Comparison of ENCODE assay signal across 9 cellular contexts in the genomic region with DNA sequence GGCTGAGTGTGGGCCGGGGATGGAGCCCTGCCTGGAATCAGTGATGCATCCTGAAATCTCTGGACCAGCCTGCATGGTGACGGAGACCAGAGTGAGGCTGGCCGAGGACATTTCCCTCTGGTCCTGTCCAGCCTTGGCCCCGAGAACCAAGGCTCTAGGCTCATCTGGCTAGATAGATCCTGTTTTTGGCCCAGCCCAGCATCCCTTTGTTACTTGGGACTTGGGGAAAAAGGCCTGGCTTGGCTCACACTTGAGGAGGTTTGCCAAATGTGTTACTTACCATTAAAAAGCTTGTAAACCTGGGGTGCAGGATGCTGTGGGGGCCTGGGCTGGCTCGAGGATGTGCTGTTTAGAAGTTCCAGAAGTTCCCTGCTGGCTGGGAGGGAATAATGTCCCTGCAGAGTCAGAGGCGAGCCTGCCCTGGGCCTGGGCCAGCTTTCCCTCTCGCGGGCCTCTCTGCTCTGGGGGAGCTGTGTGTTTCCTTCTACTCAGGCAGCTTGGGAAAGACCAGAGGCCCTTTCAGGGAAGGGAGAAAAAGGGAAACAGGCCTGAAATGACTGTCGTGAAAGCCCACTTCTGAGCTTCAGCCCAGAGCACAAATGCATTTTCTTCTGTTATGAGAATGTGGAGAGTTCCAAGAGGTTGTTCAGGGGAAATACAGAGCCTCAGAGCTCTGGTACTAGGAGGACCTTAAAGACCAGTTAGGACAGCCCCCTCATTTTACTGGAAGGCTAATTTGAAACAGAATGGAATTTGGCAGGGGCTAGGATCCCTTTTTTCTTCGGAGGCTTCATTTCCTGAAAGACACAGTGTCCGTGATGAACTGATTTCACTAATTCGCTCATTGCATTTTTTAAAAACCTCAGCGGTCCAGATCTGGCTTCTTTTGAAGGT. TPM values are rescaled to one million over a fixed set of nuclear protein-coding genes. Genes with fewer than 3 reads are reported as not detected.
DNase-seq lines count a peak whose midpoint lies in the region; ATAC-seq and TF ChIP-seq lines count a peak whose summit lies in the region.
"Had no signal": no experiment of that assay in that cellular context is flagged by ENCODE, and none has a peak within 500 bp of the region (broad histone marks: within the 10 kb centered on the region; RNA-seq: fewer than 3 reads in every experiment).

No MANE protein-coding gene starts in this region.

- ATAC-seq in HG03159 (IDR thresholded peaks at IDR 0.05; ENCODE audit: unreplicated experiment) = no peak
- no peak for ATAC-seq in HG02884 (IDR thresholded peaks at IDR 0.05; ENCODE audit: unreplicated experiment)

- intact Hi-C loops in adrenal gland (cut with DNase I) = no loop called here
- intact Hi-C loops in posterior vena cava (cut with DNase I) = no loop called here

- H3K27ac ChIP-seq in HUES64 (ENCODE audit: low read depth, low read length) = peak overlapping the region; percentile 65; the same call in 1 of the 2 replicates
- peak overlapping the region; percentile 54 to 98 (median 79) for H3K27ac ChIP-seq in adrenal gland
- H3K27ac ChIP-seq in cardiac muscle cell = peak overlapping the region; percentile 96
- H3K27ac ChIP-seq: epithelial cell of prostate had no signal

- H3K9ac ChIP-seq in HUES64 (ENCODE audit: low read depth, low read length) = peak overlapping the region; percentile 60

- peaks cover 37% of the 10 kb centered on the region for H3K4me1 ChIP-seq in HUES64 (ENCODE audit: insufficient read depth, low read length)
- peaks cover 60 to 96% of the 10 kb centered on the region in 2 donors for H3K4me1 ChIP-seq in adrenal gland (replicated peaks in 1 of 2)
- H3K4me1 ChIP-seq in cardiac muscle cell (ENCODE audit: low read depth) = peaks cover 56% of the 10 kb centered on the region

- peak; percentile 79 for DNase-seq in AG08395 (ENCODE audit: low spot score)
- DNase-seq in adrenal gland = peak; percentile 77 to 95 (median 87)
- DNase-seq in cardiac muscle cell (ENCODE audit: low read depth in 1 of 2, low spot score in 1 of 2) = peak; percentile 85 to 97
- peak; percentile 96 for DNase-seq in posterior vena cava (ENCODE audit: low spot score)
- no peak for DNase-seq in OCI-M2 (lab: John Stamatoyannopoulos, UW; ENCODE audit: unreplicated experiment)

- peak overlapping the region; percentile 26 for H3K4me3 ChIP-seq in HUES64 (ENCODE audit: low read length)
- H3K4me3 ChIP-seq in adrenal gland = no peak overlapping the region
- no peak overlapping the region for H3K4me3 ChIP-seq in cardiac muscle cell

- no peaks in the 10 kb centered on the region for H3K9me3 ChIP-seq in HUES64 (ENCODE audit: insufficient read depth, low read depth, low read length)
- no peaks in the 10 kb centered on the region for H3K9me3 ChIP-seq in adrenal gland (replicated peaks in 1 of 3)
- no peaks in the 10 kb centered on the region for H3K9me3 ChIP-seq in cardiac muscle cell (ENCODE audit: low read depth)

- WGBS in HUES64 = 57% methylated on average over 13 of the region's 13 CpGs
- 20 to 37% (median 27%) methylated on average over 10 to 13 of the region's 13 CpGs for WGBS in adrenal gland, 4 donors

- peaks cover 12% of the 10 kb centered on the region for H3K27me3 ChIP-seq in HUES64 (ENCODE audit: insufficient read depth, low read length)
- H3K27me3 ChIP-seq in adrenal gland = no peaks in the 10 kb centered on the region
- H3K27me3 ChIP-seq in cardiac muscle cell = no peaks in the 10 kb centered on the region

- TF ChIP-seq CTCF in adrenal gland (IDR thresholded peaks at IDR 0.05) (peak in 4 of 6 experiments; percentile 31 to 37 (median 34)), cardiac muscle cell (IDR thresholded peaks at IDR 0.05; ENCODE audit: low read depth, low read length) (peak; percentile 7)

- peak in 1 of 2 donors; percentile 39 for TF ChIP-seq POLR2A in adrenal gland (IDR thresholded peaks at IDR 0.05)

- no peaks in the 10 kb centered on the region for H3K36me3 ChIP-seq in HUES64 (ENCODE audit: insufficient read depth, low read length)
- no peaks in the 10 kb centered on the region for H3K36me3 ChIP-seq in adrenal gland (replicated peaks in 1 of 2)
- no peaks in the 10 kb centered on the region for H3K36me3 ChIP-seq in cardiac muscle cell

RNA-seq across cellular contexts. Expression of gene CTDSP2, which starts 47.2 kb away (rescaled TPM):
- 54.8 TPM for polyA plus RNA-seq in HUES64 (2013, experiment 1 of 2)
- 65.4 TPM for polyA plus RNA-seq in HUES64 (2013, experiment 2 of 2)
- total RNA-seq in adrenal gland (100 to 1,000 TPM in 7 of 8 donors, 10 to 100 TPM in 1; 94.7 to 275 (median 252) TPM), cardiac muscle cell (103 and 105 TPM in 2 replicates), posterior vena cava (100 to 1,000 TPM; 135 to 138 TPM)
- polyA plus RNA-seq in adrenal gland (10 to 100 TPM; 42.9 to 89.6 (median 51.3) TPM), cardiac muscle cell (82.9 and 108 TPM in 2 replicates)

RNA-seq across cellular contexts. Expression of gene ATP23, which starts 47.7 kb away (rescaled TPM):
- polyA plus RNA-seq in HUES64 (2013, experiment 1 of 2) = 8.5 TPM
- 10.0 TPM for polyA plus RNA-seq in HUES64 (2013, experiment 2 of 2)
- total RNA-seq in adrenal gland (10 to 100 TPM in 3 of 8 donors, 1 to 10 TPM in 5; 4.2 to 20.0 (median 6.7) TPM), cardiac muscle cell (9.2 and 18.3 TPM in 2 replicates), posterior vena cava (1 to 10 TPM; 5.6 to 5.7 TPM)
- polyA plus RNA-seq in adrenal gland (10 to 100 TPM in 1 of 3 donors, 1 to 10 TPM in 2; 6.6 to 12.1 (median 8.4) TPM), cardiac muscle cell (11.4 and 14.3 TPM in 2 replicates)
